ENCODE assay signal across 8 cellular contexts in genomic region chr17:82496529-82497434, GRCh38. TPM values are rescaled to one million over a fixed set of nuclear protein-coding genes. Genes with fewer than 3 reads are reported as not detected.
DNase-seq lines count a peak whose midpoint lies in the region; ATAC-seq, FAIRE-seq and TF ChIP-seq lines count a peak whose summit lies in the region.

No MANE protein-coding gene starts in this region.

- intact Hi-C loops in CD14-positive monocyte (cut with micrococcal nuclease), result loop anchor here (1.0 to 10.0 kb wide), 3 partner anchors 23 to 58 kb away; partner anchors contain the start of gene FOXK2 (in 1 of the 2)

- H2BK120ac ChIP-seq in H1 (replicated peaks; ENCODE audit: low read depth, low read length) (no peak overlapping the region), mesendoderm (ENCODE audit: low read depth, low read length) (no peak overlapping the region)

- peak; percentile 96 for DNase-seq in CD14-positive monocyte (ENCODE audit: low spot score)
- peak; percentile 84 for DNase-seq in HT-29 (ENCODE audit: low spot score)
- DNase-seq in NOMO-1 treated with DMSO at 0.1 percent for 48 hours (lab: John Stamatoyannopoulos, UW; ENCODE audit: unreplicated experiment), result peak; percentile 88
- peak; percentile 69 for DNase-seq in activated CD8-positive, alpha-beta memory T cell treated with anti-CD3 and anti-CD28 coated beads, Interleukin-2, amount 50 U/mL, for 1 hour (ENCODE audit: extremely low read depth)
- DNase-seq in H1 (ENCODE audit: low read depth in 1 of 2, low spot score in 2 of 2), result peak; percentile 54 to 92
- DNase-seq in mesendoderm, result peak; percentile 93
- DNase-seq in stimulated activated CD8-positive, alpha-beta memory T cell treated with anti-CD3 and anti-CD28 coated beads, Interleukin-12 subunit alpha, Interleukin-12 subunit beta, amount 100 ng/mL, for 1 hour (ENCODE audit: low read depth), result peak; percentile 85

- H2BK12ac ChIP-seq in H1 (ENCODE audit: low read depth, low read length), result peak overlapping the region; percentile 84; the same call in 1 of the 2 replicates

- H3K4ac ChIP-seq in H1 (replicated peaks; ENCODE audit: insufficient read length, low read depth, low read length), result peak overlapping the region; percentile 80
- H3K4ac ChIP-seq in mesendoderm (ENCODE audit: low read depth, low read length), result no peak overlapping the region

- no peak overlapping the region for H3K27ac Mint-ChIP-seq in CD14-positive monocyte

- TF ChIP-seq POLR2A in H1 (IDR thresholded peaks at IDR 0.05; ENCODE audit: control extremely low read depth in 1 of 2, low read depth in 2 of 2, low read length in 2 of 2), result peak in 1 of 2 experiments; percentile 37; a peak in 1 of 3 replicates

- POLR2A ChIA-PET in H1 (lab: Charles Lee; ENCODE audit: partially characterized antibody), result interaction anchor here (0.7 kb wide), 1 partner anchor 39 kb away, joined by 3 read pairs; no protein-coding TSS in a partner anchor

- H2AK5ac ChIP-seq in H1 (ENCODE audit: low read depth, low read length), result peak overlapping the region; percentile 75; the same call in 1 of the 2 replicates
- no peak overlapping the region for H2AK5ac ChIP-seq in mesendoderm (ENCODE audit: low read length)

- H4K91ac ChIP-seq in H1 (replicated peaks; ENCODE audit: insufficient read length, low read length), result peak overlapping the region; percentile 83

- CTCF ChIA-PET in H1 (lab: Charles Lee; ENCODE audit: partially characterized antibody), result interaction anchor here (0.6 to 2.2 kb wide), 5 partner anchors 16 to 116 kb away, joined by 3 to 15 read pairs (median 4); no protein-coding TSS in a partner anchor

- no peak overlapping the region for H3K27ac ChIP-seq in H1 (ENCODE audit: low read depth, low read length)
- no peak overlapping the region for H3K27ac ChIP-seq in mesendoderm (ENCODE audit: low read depth, low read length)

- no peaks in the 10 kb centered on the region for H3K36me3 Mint-ChIP-seq in CD14-positive monocyte

- 25% methylated on average over 64 of the region's 83 CpGs; no CpG with 5 or more reads in 1 of the 2 experiments for WGBS in H1 (ENCODE audit: extremely low coverage in 1 of 2, insufficient coverage in 1 of 2, insufficient read length in 1 of 2, insufficient replicate concordance in 2 of 2, low coverage in 1 of 2, low lambda C conversion rate in 2 of 2, missing lambda C conversion rate in 1 of 2), 2 experiments
- no CpG with 5 or more reads among the region's 83 CpGs for WGBS in mesendoderm (ENCODE audit: extremely low coverage, insufficient coverage, low lambda C conversion rate)

- no peaks in the 10 kb centered on the region for H3K9me3 Mint-ChIP-seq in CD14-positive monocyte

- H4K5ac ChIP-seq in H1 (ENCODE audit: insufficient read length, low read depth, low read length), result no peak overlapping the region
- H4K5ac ChIP-seq in mesendoderm (ENCODE audit: low read length), result no peak overlapping the region

- no peaks in the 10 kb centered on the region for H3K9me3 ChIP-seq in H1 (ENCODE audit: insufficient read depth in 2 of 2, low read depth in 1 of 2, low read length in 1 of 2)

- no peak overlapping the region for H2AFZ ChIP-seq in H1 (ENCODE audit: low read length)

- H3K56ac ChIP-seq in H1 (replicated peaks; ENCODE audit: insufficient read length, low read depth, low read length), result no peak overlapping the region
- H3K56ac ChIP-seq in mesendoderm (ENCODE audit: low read length), result peak overlapping the region; percentile 85

- H2BK20ac ChIP-seq in H1 (ENCODE audit: low read length), result no peak overlapping the region; the same call in 1 of the 2 replicates

- H3K14ac ChIP-seq in H1 (ENCODE audit: insufficient read length), result no peak overlapping the region

- TF ChIP-seq EP300 in H1 (IDR thresholded peaks at IDR 0.05; ENCODE audit: borderline replicate concordance in 1 of 2, low read depth in 2 of 2, low read length in 2 of 2), result no peak

- ATAC-seq in GM19397 (IDR thresholded peaks at IDR 0.05; ENCODE audit: unreplicated experiment), result peak; percentile 68

- H2BK5ac ChIP-seq in H1 (ENCODE audit: low read depth, low read length) (peak overlapping the region; percentile 85; the same call in 1 of the 2 replicates), mesendoderm (ENCODE audit: low read length) (no peak overlapping the region)

- peak overlapping the region; percentile 11; the same call in 1 of the 2 replicates for H4K8ac ChIP-seq in H1 (ENCODE audit: extremely low read depth, insufficient read depth, low read length)
- no peak overlapping the region for H4K8ac ChIP-seq in mesendoderm (ENCODE audit: low read depth, low read length)

- FAIRE-seq in H1 (lab: Jason Lieb, UNC), result no peak

- H2BK15ac ChIP-seq in H1 (ENCODE audit: low read length), result no peak overlapping the region
- H2BK15ac ChIP-seq in mesendoderm (replicated peaks; ENCODE audit: low read depth), result no peak overlapping the region

- H3K79me2 ChIP-seq in H1 (ENCODE audit: control insufficient read depth in 1 of 2, insufficient read depth in 2 of 2, low read length in 2 of 2) (no peaks in the 10 kb centered on the region), mesendoderm (ENCODE audit: control insufficient read depth, insufficient read depth, low read length) (no peaks in the 10 kb centered on the region)

- TF ChIP-seq CTCF in CD14-positive monocyte (IDR thresholded peaks at IDR 0.05) (no peak), H1 (IDR thresholded peaks at IDR 0.05; ENCODE audit: control extremely low read depth in 1 of 3, insufficient read depth in 1 of 3, low read depth in 1 of 3, low read length in 3 of 3) (no peak)

- H3K4me3 Mint-ChIP-seq in CD14-positive monocyte, result peak overlapping the region; percentile 64 to 76

- no peak for TF ChIP-seq RAD21 in H1 (IDR thresholded peaks at IDR 0.05 in 1 of 2, conservative IDR thresholded peaks at IDR 0.05 in 1 of 2; ENCODE audit: low read depth in 2 of 2, low read length in 2 of 2)

- no peaks in the 10 kb centered on the region for H4K20me1 ChIP-seq in H1 (replicated peaks in 1 of 2; ENCODE audit: control insufficient read depth in 1 of 2, insufficient read depth in 2 of 2, low read length in 2 of 2)

- peak overlapping the region in 1 of 4 experiments; percentile 34; a peak in 2 of 7 replicates for H3K9ac ChIP-seq in H1 (replicated peaks in 1 of 4; ENCODE audit: extremely low read depth in 1 of 4, low read depth in 3 of 4, low read length in 3 of 4)
- peak overlapping the region; percentile 73 for H3K9ac ChIP-seq in mesendoderm (ENCODE audit: low read length)

- H3K36me3 ChIP-seq in H1 (ENCODE audit: control insufficient read depth in 2 of 4, insufficient read depth in 4 of 4, low read length in 3 of 4) (no peaks in the 10 kb centered on the region), mesendoderm (ENCODE audit: control insufficient read depth, insufficient read depth, low read length) (no peaks in the 10 kb centered on the region)

- peaks cover 32% of the 10 kb centered on the region for H3K4me1 Mint-ChIP-seq in CD14-positive monocyte

- H3K18ac ChIP-seq in H1 (ENCODE audit: extremely low read depth, low read length) (peak overlapping the region; percentile 87), mesendoderm (ENCODE audit: low read length) (no peak overlapping the region)

- peaks cover 9% of the 10 kb centered on the region; the same call in 1 of the 2 replicates for H3K23me2 ChIP-seq in H1 (ENCODE audit: low read depth, low read length)

- H3K4me2 ChIP-seq in H1 (ENCODE audit: insufficient read depth in 1 of 2, low read depth in 2 of 2, low read length in 2 of 2) (peak overlapping the region; percentile 78 to 82), mesendoderm (ENCODE audit: low read length) (peak overlapping the region; percentile 74)

- no peak overlapping the region for H3K23ac ChIP-seq in H1 (ENCODE audit: insufficient read length)
- no peak overlapping the region for H3K23ac ChIP-seq in mesendoderm (ENCODE audit: low read length)

- peak overlapping the region; percentile 39 to 68 (median 50) for H3K4me3 ChIP-seq in H1 (ENCODE audit: extremely low read depth in 1 of 4, insufficient read depth in 2 of 4, low read depth in 3 of 4, low read length in 4 of 4)
- peak overlapping the region; percentile 47 for H3K4me3 ChIP-seq in mesendoderm (ENCODE audit: low read length)

- peaks cover 0 to 9% (median 4%) of the 10 kb centered on the region in 3 donors for H3K27me3 Mint-ChIP-seq in CD14-positive monocyte (ENCODE audit: low read depth in 3 of 3)

- H3K4me1 ChIP-seq in H1 (replicated peaks in 1 of 4; ENCODE audit: control insufficient read depth in 3 of 4, insufficient read depth in 4 of 4, low read length in 3 of 4) (peaks cover 0 to 19% (median 9%) of the 10 kb centered on the region in 4 experiments; a peak in 6 of 7 replicates), mesendoderm (ENCODE audit: control insufficient read depth, low read depth, low read length) (no peaks in the 10 kb centered on the region)

- H3K79me1 ChIP-seq in H1 (ENCODE audit: low read depth, low read length) (no peaks in the 10 kb centered on the region), mesendoderm (ENCODE audit: low read length) (no peaks in the 10 kb centered on the region)

- peaks cover 2 to 23% (median 19%) of the 10 kb centered on the region in 4 experiments; a peak in 6 of 7 replicates for H3K27me3 ChIP-seq in H1 (replicated peaks in 1 of 4; ENCODE audit: control insufficient read depth in 3 of 4, extremely low read depth in 1 of 4, insufficient read depth in 3 of 4, low read length in 3 of 4)
- H3K27me3 ChIP-seq in mesendoderm (ENCODE audit: insufficient read depth, low read length, poor library complexity), result no peaks in the 10 kb centered on the region

RNA-seq across cellular contexts. Expression of gene FOXK2, which starts 22.8 kb away (rescaled TPM):
- polyA plus RNA-seq in CD14-positive monocyte (1 to 10 TPM; 3.5 to 4.7 TPM), H1 (2011; rRNA removed) (34.7 and 42.3 TPM in 2 replicates)
- total RNA-seq in HT-29 (2014; rRNA removed; shearing (Covaris generic)), result 52.8 and 58.1 TPM in 2 replicates
- total RNA-seq in H1 (2021; fragmentation: NEBNext Ultra II Directional; extraction: Animal tissue kit (Norgen Biotek cat#: 25700)), result 64.9 and 66.9 TPM in 2 replicates
- polyA plus RNA-seq in H1 (2011; cell fraction: cytosol; rRNA removed), result 24.9 TPM
- polyA plus RNA-seq in H1 (2011; cell fraction: nucleus; rRNA removed), result 36.3 TPM
- polyA plus RNA-seq in H1 (2012, experiment 1 of 2), result 28.7 to 37.8 TPM (median 33.9 TPM) in 4 replicates
- 25.2 TPM for polyA plus RNA-seq in H1 (2012, experiment 2 of 2)
- 43.7 TPM for polyA plus RNA-seq in H1 (2013, experiment 1 of 2)
- 43.0 TPM for polyA plus RNA-seq in H1 (2013, experiment 2 of 2)
- polyA minus RNA-seq in H1 (2011; rRNA and poly(A)+ RNA removed), result 29.1 and 37.4 TPM in 2 replicates
- 53.7 TPM for polyA minus RNA-seq in H1 (2011; cell fraction: cytosol; rRNA and poly(A)+ RNA removed)
- 35.2 TPM for polyA minus RNA-seq in H1 (2011; cell fraction: nucleus; rRNA and poly(A)+ RNA removed)
- polyA plus RNA-seq in mesendoderm (2013, experiment 1 of 2), result 34.6 TPM
- 41.1 TPM for polyA plus RNA-seq in mesendoderm (2013, experiment 2 of 2)

RNA-seq across cellular contexts. Expression of gene NARF, which starts 38.2 kb away (rescaled TPM):
- polyA plus RNA-seq in CD14-positive monocyte (100 to 1,000 TPM; 100 to 101 TPM), H1 (2011; rRNA removed) (131 and 161 TPM in 2 replicates)
- 30.5 and 35.0 TPM in 2 replicates for total RNA-seq in HT-29 (2014; rRNA removed; shearing (Covaris generic))
- 87.4 and 97.4 TPM in 2 replicates for total RNA-seq in H1 (2021; fragmentation: NEBNext Ultra II Directional; extraction: Animal tissue kit (Norgen Biotek cat#: 25700))
- polyA plus RNA-seq in H1 (2011; cell fraction: cytosol; rRNA removed), result 156 TPM
- polyA plus RNA-seq in H1 (2011; cell fraction: nucleus; rRNA removed), result 116 TPM
- 89.4 to 142 TPM (median 122 TPM) in 4 replicates for polyA plus RNA-seq in H1 (2012, experiment 1 of 2)
- 150 TPM for polyA plus RNA-seq in H1 (2012, experiment 2 of 2)
- 84.3 TPM for polyA plus RNA-seq in H1 (2013, experiment 1 of 2)
- polyA plus RNA-seq in H1 (2013, experiment 2 of 2), result 84.4 TPM
- 87.8 and 110 TPM in 2 replicates for polyA minus RNA-seq in H1 (2011; rRNA and poly(A)+ RNA removed)
- polyA minus RNA-seq in H1 (2011; cell fraction: cytosol; rRNA and poly(A)+ RNA removed), result 48.8 TPM
- 33.9 TPM for polyA minus RNA-seq in H1 (2011; cell fraction: nucleus; rRNA and poly(A)+ RNA removed)
- polyA plus RNA-seq in mesendoderm (2013, experiment 1 of 2), result 62.8 TPM
- polyA plus RNA-seq in mesendoderm (2013, experiment 2 of 2), result 63.4 TPM

RNA-seq across cellular contexts. Expression of gene CYBC1, which starts 46.2 kb away (rescaled TPM):
- polyA plus RNA-seq in CD14-positive monocyte (100 to 1,000 TPM; 160 to 217 TPM), H1 (2011; rRNA removed) (81.4 and 116 TPM in 2 replicates)
- 72.3 and 89.5 TPM in 2 replicates for total RNA-seq in HT-29 (2014; rRNA removed; shearing (Covaris generic))
- 66.7 and 74.6 TPM in 2 replicates for total RNA-seq in H1 (2021; fragmentation: NEBNext Ultra II Directional; extraction: Animal tissue kit (Norgen Biotek cat#: 25700))
- 91.4 TPM for polyA plus RNA-seq in H1 (2011; cell fraction: cytosol; rRNA removed)
- polyA plus RNA-seq in H1 (2011; cell fraction: nucleus; rRNA removed), result 123 TPM
- 45.3 to 72.9 TPM (median 65.7 TPM) in 4 replicates for polyA plus RNA-seq in H1 (2012, experiment 1 of 2)
- 103 TPM for polyA plus RNA-seq in H1 (2012, experiment 2 of 2)
- 51.4 TPM for polyA plus RNA-seq in H1 (2013, experiment 1 of 2)
- 50.6 TPM for polyA plus RNA-seq in H1 (2013, experiment 2 of 2)
- 48.1 and 52.9 TPM in 2 replicates for polyA minus RNA-seq in H1 (2011; rRNA and poly(A)+ RNA removed)
- polyA minus RNA-seq in H1 (2011; cell fraction: cytosol; rRNA and poly(A)+ RNA removed), result 79.5 TPM
- 81.6 TPM for polyA minus RNA-seq in H1 (2011; cell fraction: nucleus; rRNA and poly(A)+ RNA removed)
- polyA plus RNA-seq in mesendoderm (2013, experiment 1 of 2), result 24.9 TPM
- 27.0 TPM for polyA plus RNA-seq in mesendoderm (2013, experiment 2 of 2)
